35 cellular contexts compared by ENCODE assay signal in genomic region chr16:79933586-79933985, GRCh38.
"Had no signal": no experiment of that assay in that cellular context is flagged by ENCODE, and none has a peak within 500 bp of the region (broad histone marks: within the 10 kb centered on the region; RNA-seq: fewer than 3 reads in every experiment).

No MANE protein-coding gene starts in this region.

- H3K36me3 ChIP-seq: adrenal gland, brain microvascular endothelial cell, esophagus squamous epithelium, gastroesophageal sphincter had no signal

- ATAC-seq: activated CD8-positive, alpha-beta memory T cell treated with anti-CD3 and anti-CD28 coated beads, Interleukin-2, amount 10 ng/mL, durations not matched to agents 7 days and 5 days; activated naive CD8-positive, alpha-beta T cell treated with anti-CD3 and anti-CD28 coated beads, Interleukin-2, amount 50 U/mL, for 24 hours; effector memory CD8-positive, alpha-beta T cell; gastroesophageal sphincter; WTC11 had no signal

- H3K4me1 Mint-ChIP-seq: activated CD4-positive, alpha-beta memory T cell treated with anti-CD3 and anti-CD28 coated beads, Interleukin-2, amount 10 ng/mL, durations not matched to agents 7 days and 5 days; activated CD4-positive, alpha-beta T cell treated with anti-CD3 and anti-CD28 coated beads, Interleukin-2, amount 10 ng/mL, durations not matched to agents 7 days and 5 days; activated CD8-positive, alpha-beta memory T cell treated with anti-CD3 and anti-CD28 coated beads, Interleukin-2, amount 10 ng/mL, durations not matched to agents 7 days and 5 days; activated naive CD4-positive, alpha-beta T cell treated with anti-CD3 and anti-CD28 coated beads, Interleukin-2, amount 50 U/mL, for 24 hours; activated naive CD8-positive, alpha-beta T cell treated with anti-CD3 and anti-CD28 coated beads for 36 hours; activated naive CD8-positive, alpha-beta T cell treated with anti-CD3 and anti-CD28 coated beads, Interleukin-2, amount 50 U/mL, for 24 hours had no signal

- H3K27ac Mint-ChIP-seq: activated CD4-positive, alpha-beta memory T cell treated with anti-CD3 and anti-CD28 coated beads, Interleukin-2, amount 10 ng/mL, durations not matched to agents 7 days and 5 days; activated CD4-positive, alpha-beta T cell treated with anti-CD3 and anti-CD28 coated beads, Interleukin-2, amount 10 ng/mL, durations not matched to agents 7 days and 5 days; activated CD8-positive, alpha-beta memory T cell treated with anti-CD3 and anti-CD28 coated beads, Interleukin-2, amount 10 ng/mL, durations not matched to agents 7 days and 5 days; activated naive CD4-positive, alpha-beta T cell treated with anti-CD3 and anti-CD28 coated beads for 36 hours; activated naive CD4-positive, alpha-beta T cell treated with anti-CD3 and anti-CD28 coated beads, Interleukin-2, amount 50 U/mL, for 24 hours; activated naive CD8-positive, alpha-beta T cell treated with anti-CD3 and anti-CD28 coated beads for 36 hours; activated naive CD8-positive, alpha-beta T cell treated with anti-CD3 and anti-CD28 coated beads, Interleukin-2, amount 50 U/mL, for 24 hours; activated T-helper 1 cell treated with anti-CD3 and anti-CD28 coated beads, Interleukin-12 subunit alpha, Interleukin-12 subunit beta, Interleukin-2, Interleukin-4 antibody, amounts not matched to agents 30 ng/mL and 10 ng/mL and 1 ng/mL, durations not matched to agents 14 hours and 24 hours and 36 hours; activated T-helper 2 cell treated with anti-CD3 and anti-CD28 coated beads, Interferon-gamma antibody, Interleukin-2, Interleukin-4, amounts not matched to agents 10 μg/mL and 5 μg/mL and 100 μg/mL, durations not matched to agents 14 hours and 24 hours and 36 hours; effector memory CD8-positive, alpha-beta T cell; WTC11 had no signal

- H3K36me3 Mint-ChIP-seq: activated CD8-positive, alpha-beta memory T cell treated with anti-CD3 and anti-CD28 coated beads, Interleukin-2, amount 10 ng/mL, durations not matched to agents 7 days and 5 days; activated naive CD4-positive, alpha-beta T cell treated with anti-CD3 and anti-CD28 coated beads, Interleukin-2, amount 50 U/mL, for 24 hours; activated naive CD8-positive, alpha-beta T cell treated with anti-CD3 and anti-CD28 coated beads for 36 hours; WTC11 had no signal

- DNase-seq: activated CD4-positive, alpha-beta memory T cell treated with anti-CD3 and anti-CD28 coated beads, Interleukin-2, amount 10 ng/mL, durations not matched to agents 7 days and 5 days; activated CD4-positive, alpha-beta T cell treated with anti-CD3 and anti-CD28 coated beads for 1 hour; activated CD4-positive, alpha-beta T cell treated with anti-CD3 and anti-CD28 coated beads for 4 hours; activated CD4-positive, alpha-beta T cell treated with anti-CD3 and anti-CD28 coated beads, Interleukin-2, amount 10 ng/mL, durations not matched to agents 7 days and 5 days; activated CD4-positive, alpha-beta T cell treated with anti-CD3 and anti-CD28 coated beads, Interleukin-2, amount 50 U/mL, for 4 hours; activated CD8-positive, alpha-beta memory T cell treated with anti-CD3 and anti-CD28 coated beads, Interleukin-2, amount 10 ng/mL, durations not matched to agents 7 days and 5 days; activated CD8-positive, alpha-beta memory T cell treated with anti-CD3 and anti-CD28 coated beads, Interleukin-2, amount 50 U/mL, for 4 hours; activated effector memory CD4-positive, alpha-beta T cell treated with anti-CD3 and anti-CD28 coated beads, Interleukin-2, amount 50 U/mL, for 16 hours; activated naive CD4-positive, alpha-beta T cell treated with anti-CD3 and anti-CD28 coated beads for 36 hours; activated naive CD8-positive, alpha-beta T cell treated with anti-CD3 and anti-CD28 coated beads for 36 hours; activated naive CD8-positive, alpha-beta T cell treated with anti-CD3 and anti-CD28 coated beads, Interleukin-2, amount 50 U/mL, for 24 hours; activated T-cell treated with anti-CD3 and anti-CD28 coated beads, Interleukin-2, amount 50 U/mL, for 1 hour; activated T-cell treated with anti-CD3 and anti-CD28 coated beads, Interleukin-2, amount 50 U/mL, for 48 hours; adrenal gland; amygdala; aorta; brain microvascular endothelial cell; caudate nucleus; cortex of kidney; dermis blood vessel endothelial cell; effector CD4-positive, alpha-beta T cell; effector memory CD8-positive, alpha-beta T cell; esophagus squamous epithelium; foreskin melanocyte; T-helper 2 cell had no signal

- H3K9me3 ChIP-seq: adrenal gland, esophagus squamous epithelium, gastroesophageal sphincter had no signal

- H3K27me3 Mint-ChIP-seq: activated CD4-positive, alpha-beta T cell treated with anti-CD3 and anti-CD28 coated beads, Interleukin-2, amount 10 ng/mL, durations not matched to agents 7 days and 5 days; activated CD8-positive, alpha-beta memory T cell treated with anti-CD3 and anti-CD28 coated beads, Interleukin-2, amount 10 ng/mL, durations not matched to agents 7 days and 5 days; activated naive CD4-positive, alpha-beta T cell treated with anti-CD3 and anti-CD28 coated beads, Interleukin-2, amount 50 U/mL, for 24 hours; activated naive CD8-positive, alpha-beta T cell treated with anti-CD3 and anti-CD28 coated beads for 36 hours; activated naive CD8-positive, alpha-beta T cell treated with anti-CD3 and anti-CD28 coated beads, Interleukin-2, amount 50 U/mL, for 24 hours had no signal

- H3K9me3 Mint-ChIP-seq: activated CD4-positive, alpha-beta memory T cell treated with anti-CD3 and anti-CD28 coated beads, Interleukin-2, amount 10 ng/mL, durations not matched to agents 7 days and 5 days; activated CD4-positive, alpha-beta T cell treated with anti-CD3 and anti-CD28 coated beads, Interleukin-2, amount 10 ng/mL, durations not matched to agents 7 days and 5 days; activated naive CD4-positive, alpha-beta T cell treated with anti-CD3 and anti-CD28 coated beads for 36 hours; activated naive CD4-positive, alpha-beta T cell treated with anti-CD3 and anti-CD28 coated beads, Interleukin-2, amount 50 U/mL, for 24 hours; activated naive CD8-positive, alpha-beta T cell treated with anti-CD3 and anti-CD28 coated beads for 36 hours; activated T-helper 1 cell treated with anti-CD3 and anti-CD28 coated beads, Interleukin-12 subunit alpha, Interleukin-12 subunit beta, Interleukin-2, Interleukin-4 antibody, amounts not matched to agents 30 ng/mL and 10 ng/mL and 1 ng/mL, durations not matched to agents 14 hours and 24 hours and 36 hours; activated T-helper 2 cell treated with anti-CD3 and anti-CD28 coated beads, Interferon-gamma antibody, Interleukin-2, Interleukin-4, amounts not matched to agents 10 μg/mL and 5 μg/mL and 100 μg/mL, durations not matched to agents 14 hours and 24 hours and 36 hours; effector memory CD8-positive, alpha-beta T cell had no signal

- FAIRE-seq: bronchial epithelial cell, colon, endometrium, endothelial cell of umbilical vein had no signal

- H3K27ac ChIP-seq: adrenal gland, brain microvascular endothelial cell, epithelial cell of prostate, esophagus squamous epithelium, gastroesophageal sphincter had no signal

- H3K27me3 ChIP-seq: adrenal gland, brain microvascular endothelial cell, esophagus squamous epithelium, gastroesophageal sphincter had no signal

- H3K4me1 ChIP-seq: adrenal gland had no signal

- H3K4me3 ChIP-seq: adrenal gland, esophagus squamous epithelium, gastroesophageal sphincter had no signal

- H3K4me3 Mint-ChIP-seq: activated CD4-positive, alpha-beta memory T cell treated with anti-CD3 and anti-CD28 coated beads, Interleukin-2, amount 10 ng/mL, durations not matched to agents 7 days and 5 days; activated CD4-positive, alpha-beta T cell treated with anti-CD3 and anti-CD28 coated beads, Interleukin-2, amount 10 ng/mL, durations not matched to agents 7 days and 5 days; activated CD8-positive, alpha-beta memory T cell treated with anti-CD3 and anti-CD28 coated beads, Interleukin-2, amount 10 ng/mL, durations not matched to agents 7 days and 5 days; activated naive CD4-positive, alpha-beta T cell treated with anti-CD3 and anti-CD28 coated beads for 36 hours; activated naive CD4-positive, alpha-beta T cell treated with anti-CD3 and anti-CD28 coated beads, Interleukin-2, amount 50 U/mL, for 24 hours; activated naive CD8-positive, alpha-beta T cell treated with anti-CD3 and anti-CD28 coated beads for 36 hours; activated naive CD8-positive, alpha-beta T cell treated with anti-CD3 and anti-CD28 coated beads, Interleukin-2, amount 50 U/mL, for 24 hours; activated T-helper 1 cell treated with anti-CD3 and anti-CD28 coated beads, Interleukin-12 subunit alpha, Interleukin-12 subunit beta, Interleukin-2, Interleukin-4 antibody, amounts not matched to agents 30 ng/mL and 10 ng/mL and 1 ng/mL, durations not matched to agents 14 hours and 24 hours and 36 hours; effector memory CD8-positive, alpha-beta T cell; WTC11 had no signal
